Comparison of ENCODE assay signal across 10 cellular contexts in the genomic region with DNA sequence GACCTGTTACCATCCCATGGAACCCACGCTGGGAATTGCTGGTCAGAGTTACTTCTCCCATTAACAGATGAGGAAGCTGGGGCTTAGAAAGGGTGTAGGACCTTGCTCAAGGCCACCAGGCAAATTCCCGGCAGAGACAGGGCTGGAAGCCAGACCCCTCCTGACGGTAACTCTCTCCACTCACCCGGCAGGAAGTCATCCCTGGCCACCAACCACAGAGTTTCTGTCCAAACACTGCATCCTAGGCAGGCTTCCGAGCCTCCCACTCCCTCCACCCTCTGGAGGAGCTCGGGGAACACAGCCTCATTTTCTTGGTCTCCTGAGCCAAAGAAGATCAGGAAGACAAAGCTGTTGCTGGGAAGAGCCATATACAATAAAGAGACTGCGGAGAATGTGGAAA. TPM values are rescaled to one million over a fixed set of nuclear protein-coding genes. Genes with fewer than 3 reads are reported as not detected.
DNase-seq lines count a peak whose midpoint lies in the region; ATAC-seq and TF ChIP-seq lines count a peak whose summit lies in the region.
"Had no signal": no experiment of that assay in that cellular context is flagged by ENCODE, and none has a peak within 500 bp of the region (broad histone marks: within the 10 kb centered on the region; RNA-seq: fewer than 3 reads in every experiment).

No MANE protein-coding gene starts in this region.

- intact Hi-C loops in mammary epithelial cell (cut with micrococcal nuclease), result no loop called here

- no peak for TF ChIP-seq CTCF in mammary epithelial cell (conservative IDR thresholded peaks at IDR 0.05 in 1 of 2, IDR thresholded peaks at IDR 0.05 in 1 of 2; ENCODE audit: extremely low read depth in 1 of 2, insufficient read depth in 1 of 2, low read depth in 1 of 2, low read length in 2 of 2)

- no peak overlapping the region for H3K4me3 ChIP-seq in mammary epithelial cell (replicated peaks in 1 of 3; ENCODE audit: insufficient read depth in 1 of 3, low read depth in 2 of 3, low read length in 3 of 3)

- H3K4me1 ChIP-seq in mammary epithelial cell (ENCODE audit: insufficient read depth, low read length), result peaks cover 6% of the 10 kb centered on the region

- H3K27ac ChIP-seq in mammary epithelial cell (ENCODE audit: insufficient read depth, low read depth, low read length), result no peak overlapping the region

- H3K27me3 ChIP-seq in mammary epithelial cell (ENCODE audit: insufficient read depth, low read length), result no peaks in the 10 kb centered on the region

- ATAC-seq in HG02973 (IDR thresholded peaks at IDR 0.05; ENCODE audit: unreplicated experiment), result no peak
- ATAC-seq in HG03460 (IDR thresholded peaks at IDR 0.05; ENCODE audit: unreplicated experiment), result no peak
- ATAC-seq: activated T-cell treated with anti-CD3 and anti-CD28 coated beads, Interleukin-2, amount 50 U/mL, for 72 hours had no signal

- CTCF ChIA-PET in mammary epithelial cell (lab: Charles Lee; ENCODE audit: low non-redundant PET), result interaction anchor here (0.6 to 0.9 kb wide), 2 partner anchors 9 to 53 kb away, joined by 3 to 6 read pairs; no protein-coding TSS in a partner anchor

- no peak overlapping the region for H3K9ac ChIP-seq in mammary epithelial cell (ENCODE audit: insufficient read depth, low read length)

- DNase-seq in H4 (ENCODE audit: low spot score), result peak; percentile 87
- DNase-seq in mammary epithelial cell, result no peak
- peak; percentile 57 for DNase-seq in left kidney (ENCODE audit: low read depth, low spot score)
- peak; percentile 67 for DNase-seq in smooth muscle cell of the brain vasculature (ENCODE audit: low read depth, low spot score)
- DNase-seq in NCI-H2227 (lab: John Stamatoyannopoulos, UW; ENCODE audit: unreplicated experiment), result no peak
- no peak for DNase-seq in RKO (ENCODE audit: low spot score)
- DNase-seq: activated T-cell treated with anti-CD3 and anti-CD28 coated beads, Interleukin-2, amount 50 U/mL, for 72 hours; NCI-H510A treated with DMSO at 0.1 percent for 48 hours had no signal

- no peaks in the 10 kb centered on the region for H3K9me3 ChIP-seq in mammary epithelial cell (replicated peaks; ENCODE audit: insufficient read depth, low read length)

- H4K20me1 ChIP-seq in mammary epithelial cell (ENCODE audit: insufficient read depth, low read length), result no peaks in the 10 kb centered on the region

- dilution Hi-C loops in mammary epithelial cell (cut with HindIII; ENCODE audit: low sequenced_read_pairs), result loop anchor here (5.0 kb wide), 1 partner anchor 47 kb away; no protein-coding TSS in a partner anchor

- no peaks in the 10 kb centered on the region for H3K36me3 ChIP-seq in mammary epithelial cell (ENCODE audit: insufficient read depth, low read length)

- no TSS peak for BruUV-seq in mammary epithelial cell (replicated peaks; lab: Mats Ljungman, UMichigan)

- no peak overlapping the region for H3K4me2 ChIP-seq in mammary epithelial cell (ENCODE audit: insufficient read depth, low read depth, low read length)

- in situ Hi-C loops in mammary epithelial cell (cut with MboI; ENCODE audit: low sequenced_read_pairs in 2 of 2), result no loop called here

- H3K79me2 ChIP-seq in mammary epithelial cell (ENCODE audit: insufficient read depth, low read length), result no peaks in the 10 kb centered on the region

- peak overlapping the region; percentile 66 for H2AFZ ChIP-seq in mammary epithelial cell (ENCODE audit: low read depth, low read length)

- 19% methylated on average over 7 of the region's 7 CpGs for WGBS in mammary epithelial cell (ENCODE audit: low coverage, missing lambda C conversion rate)

RNA-seq across cellular contexts. Expression of gene ZNF436, which starts 25.0 kb away (rescaled TPM):
- 18.0 and 20.8 TPM in 2 replicates for total RNA-seq in H4 (2014; rRNA removed; shearing (Covaris generic))
- total RNA-seq in mammary epithelial cell, result 10 to 100 TPM; 12.4 to 24.8 TPM
- polyA plus RNA-seq in mammary epithelial cell, result 6.3 TPM
- polyA minus RNA-seq in mammary epithelial cell, result 19.7 TPM

RNA-seq across cellular contexts. Expression of gene TCEA3, which starts 29.9 kb away (rescaled TPM):
- total RNA-seq in H4 (2014; rRNA removed; shearing (Covaris generic)), result 0.72 and 0.76 TPM in 2 replicates
- total RNA-seq in mammary epithelial cell, result 1 to 10 TPM in 1 of 2 donors, under 1 TPM in 1; 0.24 to 1.5 TPM
- polyA plus RNA-seq in mammary epithelial cell, result 0.56 TPM
- not detected for polyA minus RNA-seq in mammary epithelial cell

RNA-seq across cellular contexts. Expression of gene HNRNPR, which starts 50.6 kb away (rescaled TPM):
- 165 and 180 TPM in 2 replicates for total RNA-seq in H4 (2014; rRNA removed; shearing (Covaris generic))
- total RNA-seq in mammary epithelial cell, result 100 to 1,000 TPM in 1 of 2 donors, 10 to 100 TPM in 1; 35.2 to 133 TPM
- polyA plus RNA-seq in mammary epithelial cell, result 98.1 TPM
- 122 TPM for polyA minus RNA-seq in mammary epithelial cell

Comparison
In these comparisons a context has a peak if more than half of its experiments do, and no peak if none do; other contexts are left out.
1. DNase-seq: peak in H4 (single experiment), left kidney (single experiment) and smooth muscle cell of the brain vasculature (single experiment); none in mammary epithelial cell (single experiment), NCI-H2227 (single experiment) and RKO (single experiment).